Comparison of ENCODE assay signal across 9 cellular contexts in the genomic region with DNA sequence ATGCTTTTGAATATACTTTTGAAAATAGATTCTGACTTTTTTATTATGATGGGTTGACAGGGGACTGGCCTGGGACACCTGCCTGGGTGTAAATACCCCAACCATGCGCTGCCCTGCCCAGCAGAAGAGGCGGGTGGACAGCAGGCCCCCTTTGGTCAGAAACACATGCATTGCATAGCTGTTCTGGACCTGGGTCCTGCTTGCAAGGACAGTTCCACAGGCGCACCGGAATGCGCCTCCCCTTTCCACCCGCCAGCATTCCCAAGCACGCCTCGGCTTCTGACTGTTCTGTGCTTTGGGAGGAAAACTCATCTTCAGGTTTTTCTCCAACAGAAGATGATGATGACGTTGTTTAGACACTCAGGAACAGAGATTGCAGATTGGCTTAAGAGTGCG. TPM values are rescaled to one million over a fixed set of nuclear protein-coding genes. Genes with fewer than 3 reads are reported as not detected.
DNase-seq lines count a peak whose midpoint lies in the region; ATAC-seq and TF ChIP-seq lines count a peak whose summit lies in the region.
"Had no signal": no experiment of that assay in that cellular context is flagged by ENCODE, and none has a peak within 500 bp of the region (broad histone marks: within the 10 kb centered on the region; RNA-seq: fewer than 3 reads in every experiment).

No MANE protein-coding gene starts in this region.

- H3K9ac ChIP-seq in skeletal muscle tissue (ENCODE audit: low read depth in 1 of 3, low read length in 3 of 3): no peak overlapping the region

- TF ChIP-seq CTCF in esophagus squamous epithelium (IDR thresholded peaks at IDR 0.05) (no peak), tibial nerve (IDR thresholded peaks at IDR 0.05) (no peak)

- H3K27me3 ChIP-seq in SJCRH30: no peaks in the 10 kb centered on the region
- peaks cover 0 to 41% (median 2%) of the 10 kb centered on the region in 4 donors for H3K27me3 ChIP-seq in esophagus squamous epithelium
- peaks cover 16 to 27% (median 25%) of the 10 kb centered on the region in 3 donors for H3K27me3 ChIP-seq in skeletal muscle tissue (ENCODE audit: control insufficient read depth in 3 of 3, insufficient read depth in 3 of 3, low read length in 3 of 3)
- H3K27me3 ChIP-seq in tibial nerve: peaks cover 0 to 37% of the 10 kb centered on the region in 2 donors
- H3K27me3 ChIP-seq: testis had no signal

- H3K4me3 ChIP-seq in SJCRH30 (peak overlapping the region; percentile 66), esophagus squamous epithelium (peak overlapping the region in 3 of 4 donors; percentile 69 to 73 (median 70)), skeletal muscle tissue (ENCODE audit: low read length in 3 of 3) (peak overlapping the region; percentile 49 to 96 (median 92)), tibial nerve (peak overlapping the region in 2 of 4 donors; percentile 71 to 88)

- peaks cover 6% of the 10 kb centered on the region for H3K9me3 Mint-ChIP-seq in activated CD4-positive, alpha-beta T cell treated with anti-CD3 and anti-CD28 coated beads, Interleukin-2, amount 10 ng/mL, durations not matched to agents 24 days and 14 days

- H3K9me3 ChIP-seq in SJCRH30 (replicated peaks) (peaks cover 9% of the 10 kb centered on the region; the same call in 1 of the 2 replicates), esophagus squamous epithelium (no peaks in the 10 kb centered on the region), skeletal muscle tissue (ENCODE audit: control insufficient read depth in 3 of 3, low read length in 3 of 3) (no peaks in the 10 kb centered on the region), tibial nerve (no peaks in the 10 kb centered on the region)
- H3K9me3 ChIP-seq: testis had no signal

- peaks cover 15% of the 10 kb centered on the region for H3K36me3 Mint-ChIP-seq in activated CD4-positive, alpha-beta T cell treated with anti-CD3 and anti-CD28 coated beads, Interleukin-2, amount 10 ng/mL, durations not matched to agents 24 days and 14 days (ENCODE audit: low read depth)

- H3K4me3 Mint-ChIP-seq in activated CD4-positive, alpha-beta T cell treated with anti-CD3 and anti-CD28 coated beads, Interleukin-2, amount 10 ng/mL, durations not matched to agents 24 days and 14 days: peak overlapping the region; percentile 95

- TF ChIP-seq EP300 in tibial nerve (IDR thresholded peaks at IDR 0.05): no peak

- H3K27me3 Mint-ChIP-seq in activated CD4-positive, alpha-beta T cell treated with anti-CD3 and anti-CD28 coated beads, Interleukin-2, amount 10 ng/mL, durations not matched to agents 24 days and 14 days: peaks cover 29% of the 10 kb centered on the region

- DNase-seq in activated CD4-positive, alpha-beta T cell treated with anti-CD3 and anti-CD28 coated beads, Interleukin-2, amount 10 ng/mL, durations not matched to agents 24 days and 14 days: no peak
- no peak for DNase-seq in activated CD4-positive, alpha-beta T cell treated with anti-CD3 and anti-CD28 coated beads for 48 hours
- DNase-seq in SJCRH30 (no peak), esophagus squamous epithelium (lab: John Stamatoyannopoulos, UW) (no peak), tibial nerve (ENCODE audit: low spot score in 2 of 2) (no peak), GM19240 (ENCODE audit: insufficient read length, low spot score) (no peak)

- H3K27ac Mint-ChIP-seq in activated CD4-positive, alpha-beta T cell treated with anti-CD3 and anti-CD28 coated beads, Interleukin-2, amount 10 ng/mL, durations not matched to agents 24 days and 14 days: no peak overlapping the region

- ATAC-seq in GM18517 (IDR thresholded peaks at IDR 0.05; ENCODE audit: unreplicated experiment): no peak

- H3K4me1 Mint-ChIP-seq in activated CD4-positive, alpha-beta T cell treated with anti-CD3 and anti-CD28 coated beads, Interleukin-2, amount 10 ng/mL, durations not matched to agents 24 days and 14 days: peaks cover 14% of the 10 kb centered on the region

- TF ChIP-seq POLR2A in esophagus squamous epithelium (IDR thresholded peaks at IDR 0.05) (no peak), tibial nerve (IDR thresholded peaks at IDR 0.05) (no peak)

- peak overlapping the region; percentile 96 for H3K27ac ChIP-seq in SJCRH30
- peak overlapping the region; percentile 86 to 92 (median 88) for H3K27ac ChIP-seq in esophagus squamous epithelium
- H3K27ac ChIP-seq in skeletal muscle tissue (ENCODE audit: low read depth, low read length): no peak overlapping the region
- H3K27ac ChIP-seq in tibial nerve: no peak overlapping the region

- intact Hi-C loops in activated CD4-positive, alpha-beta T cell treated with anti-CD3 and anti-CD28 coated beads, Interleukin-2, amount 10 ng/mL, durations not matched to agents 24 days and 14 days (cut with micrococcal nuclease): loop anchor here (1.0 kb wide), 2 partner anchors 21 to 165 kb away; no protein-coding TSS in a partner anchor
- intact Hi-C loops in esophagus squamous epithelium (cut with DNase I): no loop called here

- H3K4me1 ChIP-seq in SJCRH30 (no peaks in the 10 kb centered on the region), esophagus squamous epithelium (peaks cover 0 to 23% (median 6%) of the 10 kb centered on the region in 3 donors), skeletal muscle tissue (ENCODE audit: control insufficient read depth in 3 of 3, insufficient read depth in 3 of 3, low read length in 3 of 3) (peaks cover 8 to 12% (median 9%) of the 10 kb centered on the region in 3 donors), tibial nerve (peaks cover 0 to 38% (median 7%) of the 10 kb centered on the region in 4 donors)

- 0 out of 2 replicates have a peak, but pooled peaks cover 4% of the 10 kb centered on the region for H3K36me3 ChIP-seq in SJCRH30
- H3K36me3 ChIP-seq in esophagus squamous epithelium: no peaks in the 10 kb centered on the region
- H3K36me3 ChIP-seq in skeletal muscle tissue (ENCODE audit: control insufficient read depth in 3 of 3, insufficient read depth in 3 of 3, low read length in 3 of 3): no peaks in the 10 kb centered on the region
- peaks cover 0 to 8% (median 0%) of the 10 kb centered on the region in 3 donors for H3K36me3 ChIP-seq in tibial nerve

- WGBS in esophagus squamous epithelium, 2 donors: 89 to 90% methylated on average over 10 of the region's 10 CpGs
- 87% methylated on average over 10 of the region's 10 CpGs for WGBS in tibial nerve, 2 donors

RNA-seq across cellular contexts. Expression of a gene that starts 0.4 kb away (rescaled TPM):
- 4.7 and 6.0 TPM in 2 replicates for total RNA-seq in activated CD4-positive, alpha-beta T cell treated with anti-CD3 and anti-CD28 coated beads, Interleukin-2, amount 10 ng/mL, durations not matched to agents 24 days and 14 days
- total RNA-seq in SJCRH30 (2014; rRNA removed; shearing (Covaris generic)): 14.7 and 19.2 TPM in 2 replicates
- total RNA-seq in esophagus squamous epithelium: 1 to 10 TPM; 1.5 to 7.6 (median 3.2) TPM
- total RNA-seq in skeletal muscle tissue: 17.7 TPM
- total RNA-seq in tibial nerve: 10 to 100 TPM in 2 of 4 donors, 1 to 10 TPM in 2; 8.4 to 15.3 (median 11.6) TPM

Comparison
In these comparisons a context has a peak if more than half of its experiments do, and no peak if none do; other contexts are left out.
1. H3K27ac ChIP-seq: peak in SJCRH30 (single experiment) and esophagus squamous epithelium (4 of 4); none in skeletal muscle tissue (single experiment) and tibial nerve (0 of 4).